ENCODE assay signal across 16 cellular contexts in genomic region chr1:12012560-12013316, GRCh38. TPM values are rescaled to one million over a fixed set of nuclear protein-coding genes. Genes with fewer than 3 reads are reported as not detected.
DNase-seq lines count a peak whose midpoint lies in the region; ATAC-seq lines count a peak whose summit lies in the region.
"Had no signal": no experiment of that assay in that cellular context is flagged by ENCODE, and none has a peak within 500 bp of the region (broad histone marks: within the 10 kb centered on the region; RNA-seq: fewer than 3 reads in every experiment).

No MANE protein-coding gene starts in this region.

- H3K4me1 Mint-ChIP-seq in T-helper 17 cell = peaks cover 9% of the 10 kb centered on the region

- no peaks in the 10 kb centered on the region for H3K27me3 Mint-ChIP-seq in T-helper 17 cell

- H3K36me3 Mint-ChIP-seq in T-helper 17 cell (ENCODE audit: low read depth) = peaks cover under 1% of the 10 kb centered on the region

- peak overlapping the region; percentile 88 for H3K27ac Mint-ChIP-seq in T-helper 17 cell
- H3K27ac Mint-ChIP-seq: endodermal cell, neural progenitor cell had no signal

- ATAC-seq in T-helper 17 cell (no peak), left lobe of liver (peak; percentile 15)
- ATAC-seq: sciatic nerve had no signal

- peak; percentile 24 for DNase-seq in stimulated activated CD4-positive, alpha-beta T cell treated with anti-CD3 and anti-CD28 coated beads, Interleukin-1b, Interleukin-23, amount 100 ng/mL, for 48 hours
- DNase-seq in stimulated activated CD4-positive, alpha-beta T cell treated with anti-CD3 and anti-CD28 coated beads, Interleukin-15, amount 100 ng/mL, for 24 hours = no peak
- DNase-seq in T-helper 17 cell (no peak), left lobe of liver (ENCODE audit: low spot score) (no peak), NOMO-1 treated with DMSO at 0.1 percent for 48 hours (lab: John Stamatoyannopoulos, UW; ENCODE audit: unreplicated experiment) (no peak), dermis blood vessel endothelial cell (no peak)
- DNase-seq in stimulated activated naive CD4-positive, alpha-beta T cell treated with Interleukin-2 at 50 U/mL for 16 hours (lab: John Stamatoyannopoulos, UW) = no peak
- DNase-seq: activated CD4-positive, alpha-beta T cell treated with anti-CD3 and anti-CD28 coated beads for 4 hours; activated effector memory CD4-positive, alpha-beta T cell treated with anti-CD3 and anti-CD28 coated beads, Interleukin-2, amount 50 U/mL, for 16 hours; DND-41; endodermal cell; MG63; NCI-H2029 treated with DMSO at 0.1 percent for 48 hours had no signal

- H3K4me3 Mint-ChIP-seq in T-helper 17 cell = no peak overlapping the region
- H3K4me3 Mint-ChIP-seq: endodermal cell, neural progenitor cell had no signal

- no peaks in the 10 kb centered on the region for H3K9me3 ChIP-seq in T-helper 17 cell (ENCODE audit: control insufficient read depth, low read length, poor library complexity, severe bottlenecking)
- H3K9me3 ChIP-seq: MG63 had no signal

RNA-seq across cellular contexts. Expression of gene MIIP, which starts 6.6 kb away (rescaled TPM):
- total RNA-seq in T-helper 17 cell (10 to 100 TPM; 25.9 to 28.6 TPM), left lobe of liver (10.1 TPM), dermis blood vessel endothelial cell (39.2 and 45.4 TPM in 2 replicates)

RNA-seq across cellular contexts. Expression of gene MFN2, which starts 32.5 kb away (rescaled TPM):
- total RNA-seq in T-helper 17 cell (10 to 100 TPM; 34.7 to 46.4 TPM), left lobe of liver (45.0 TPM), dermis blood vessel endothelial cell (61.1 and 95.3 TPM in 2 replicates)

RNA-seq across cellular contexts. Expression of gene TNFRSF8, which starts 50.4 kb away (rescaled TPM):
- under 1 TPM; 0.20 to 0.34 TPM for total RNA-seq in T-helper 17 cell
- 0.18 TPM for total RNA-seq in left lobe of liver
- 0.33 and 0.34 TPM in 2 replicates for total RNA-seq in dermis blood vessel endothelial cell
- total RNA-seq: RPMI7951 had no signal
